In the genomic region with DNA sequence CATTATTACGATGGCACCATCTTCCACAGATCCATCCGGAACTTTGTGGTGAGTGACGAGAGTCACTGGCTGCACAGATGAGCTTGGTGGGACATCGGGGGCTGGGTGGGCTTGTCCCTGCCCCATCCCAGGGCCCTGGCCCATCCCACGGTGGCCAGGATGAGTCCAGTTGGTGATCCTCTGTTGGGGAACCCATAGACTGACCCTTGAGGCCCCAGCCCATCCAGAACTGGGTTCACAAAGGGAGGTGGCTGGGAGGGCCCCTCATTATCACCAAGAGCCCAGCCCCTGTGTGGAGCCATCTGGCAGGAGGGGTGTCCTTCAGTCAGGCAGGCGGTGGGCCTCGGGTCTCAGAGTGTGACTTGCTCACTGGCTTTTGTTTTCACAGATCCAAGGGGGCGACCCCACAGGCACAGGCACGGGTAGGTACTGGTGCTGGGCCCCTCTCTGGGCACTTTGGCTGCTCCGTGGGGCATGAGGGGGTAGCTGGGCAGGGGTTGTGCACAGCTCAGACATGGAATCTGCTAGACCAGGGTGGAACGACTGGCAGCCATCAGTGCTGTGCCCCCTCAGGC, we compare ENCODE assay signal across 1 cellular context.
TF ChIP-seq lines count a peak whose summit lies in the region.

No MANE protein-coding gene starts in this region.

TF ChIP-seq in IMR-90, 13 proteins besides CTCF, POLR2A, EP300 and RAD21:
- TF ChIP-seq, protein P1, sequence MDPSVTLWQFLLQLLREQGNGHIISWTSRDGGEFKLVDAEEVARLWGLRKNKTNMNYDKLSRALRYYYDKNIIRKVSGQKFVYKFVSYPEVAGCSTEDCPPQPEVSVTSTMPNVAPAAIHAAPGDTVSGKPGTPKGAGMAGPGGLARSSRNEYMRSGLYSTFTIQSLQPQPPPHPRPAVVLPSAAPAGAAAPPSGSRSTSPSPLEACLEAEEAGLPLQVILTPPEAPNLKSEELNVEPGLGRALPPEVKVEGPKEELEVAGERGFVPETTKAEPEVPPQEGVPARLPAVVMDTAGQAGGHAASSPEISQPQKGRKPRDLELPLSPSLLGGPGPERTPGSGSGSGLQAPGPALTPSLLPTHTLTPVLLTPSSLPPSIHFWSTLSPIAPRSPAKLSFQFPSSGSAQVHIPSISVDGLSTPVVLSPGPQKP (IDR thresholded peaks at IDR 0.05; ENCODE audit: borderline replicate concordance, low read depth, low read length), result no peak
- TF ChIP-seq RFX5 (IDR thresholded peaks at IDR 0.05; ENCODE audit: low read depth, low read length) (no peak), NFE2L2 (IDR thresholded peaks at IDR 0.05; ENCODE audit: low read depth, low read length) (no peak), BHLHE40 (IDR thresholded peaks at IDR 0.05; ENCODE audit: low read depth, low read length) (no peak), RCOR1 (IDR thresholded peaks at IDR 0.05; ENCODE audit: insufficient replicate concordance, low read length) (no peak), CEBPB (IDR thresholded peaks at IDR 0.05; ENCODE audit: low read depth, low read length) (no peak), MXI1 (IDR thresholded peaks at IDR 0.05; ENCODE audit: borderline replicate concordance, low read depth, low read length) (no peak), CHD1 (IDR thresholded peaks at IDR 0.05; ENCODE audit: low read depth, low read length) (no peak), MAFK (IDR thresholded peaks at IDR 0.05; ENCODE audit: low read depth, low read length) (no peak), MAZ (IDR thresholded peaks at IDR 0.05; ENCODE audit: borderline replicate concordance, low read depth, low read length) (no peak), FOS (IDR thresholded peaks at IDR 0.05; ENCODE audit: low read depth, low read length) (no peak), SMC3 (IDR thresholded peaks at IDR 0.05; ENCODE audit: low read depth, low read length) (no peak)
- TF ChIP-seq, protein P2, sequence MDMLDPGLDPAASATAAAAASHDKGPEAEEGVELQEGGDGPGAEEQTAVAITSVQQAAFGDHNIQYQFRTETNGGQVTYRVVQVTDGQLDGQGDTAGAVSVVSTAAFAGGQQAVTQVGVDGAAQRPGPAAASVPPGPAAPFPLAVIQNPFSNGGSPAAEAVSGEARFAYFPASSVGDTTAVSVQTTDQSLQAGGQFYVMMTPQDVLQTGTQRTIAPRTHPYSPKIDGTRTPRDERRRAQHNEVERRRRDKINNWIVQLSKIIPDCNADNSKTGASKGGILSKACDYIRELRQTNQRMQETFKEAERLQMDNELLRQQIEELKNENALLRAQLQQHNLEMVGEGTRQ (IDR thresholded peaks at IDR 0.05; ENCODE audit: low read depth, low read length), result no peak
TF ChIP-seq in IMR-90: peak in this region for 0.
